1 cellular context compared by ENCODE assay signal in the genomic region with DNA sequence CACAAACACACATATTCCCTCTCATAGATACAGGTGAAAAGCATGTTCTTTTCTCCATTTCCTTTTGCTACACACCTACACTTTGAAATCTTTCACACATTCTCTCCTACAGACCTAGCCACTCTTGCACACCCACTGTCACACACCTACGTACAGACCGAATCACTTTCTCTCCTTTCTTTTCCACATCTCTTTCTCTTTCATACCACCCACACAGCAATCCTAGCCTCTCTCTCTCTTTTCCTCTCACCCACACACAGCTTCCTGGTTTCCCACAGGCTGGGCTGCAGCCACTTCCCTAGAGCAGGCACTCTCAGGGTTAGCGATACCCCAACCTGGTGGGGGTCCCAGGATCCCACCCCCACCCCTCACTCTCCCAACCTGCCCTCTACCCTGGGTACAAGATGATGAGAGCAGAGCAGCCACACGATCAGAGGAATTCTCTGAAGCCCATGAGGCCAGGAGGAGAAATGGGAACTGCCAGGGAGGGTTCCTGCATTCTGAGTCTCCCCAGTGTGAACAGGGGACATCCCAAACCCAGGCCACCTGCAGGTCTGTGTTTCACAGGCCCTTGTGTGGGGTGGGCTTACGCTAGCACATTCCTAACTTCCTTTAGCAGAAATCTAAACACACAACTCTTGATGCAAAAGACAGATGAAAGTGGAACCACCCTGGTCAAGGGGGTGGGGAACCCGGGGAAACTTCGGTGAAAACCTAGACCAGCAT.
A peak's percentile ranks its signal among the peaks of the same experiment; 100 is the strongest.
TF ChIP-seq lines count a peak whose summit lies in the region.

No MANE protein-coding gene starts in this region.

TF ChIP-seq in GM12878, 131 proteins besides CTCF, POLR2A, EP300 and RAD21:
- TF ChIP-seq IRF3 (IDR thresholded peaks at IDR 0.05) (no peak), ZZZ3 (IDR thresholded peaks at IDR 0.05; ENCODE audit: control insufficient read depth, insufficient read length, low read depth) (no peak), NFIC (IDR thresholded peaks at IDR 0.05; ENCODE audit: low read depth, low read length) (peak; percentile 58; the same call in 1 of the 2 replicates), POU2F2 (IDR thresholded peaks at IDR 0.05; ENCODE audit: borderline replicate concordance, low read depth, low read length) (0 out of 3 replicates have a peak, but pooled peaks have one; percentile 0), EGR1 (IDR thresholded peaks at IDR 0.05; ENCODE audit: borderline replicate concordance in 1 of 2, low read depth in 2 of 2, low read length in 2 of 2) (peak in 1 of 2 experiments; percentile 62; a peak in 2 of 3 replicates), POLR2AphosphoS2 (IDR thresholded peaks at IDR 0.05; ENCODE audit: low read depth, low read length) (no peak), ATF7 (IDR thresholded peaks at IDR 0.05; ENCODE audit: low read depth) (peak; percentile 77), EED (IDR thresholded peaks at IDR 0.05; ENCODE audit: low read depth) (peak; percentile 57; the same call in 1 of the 2 replicates), POLR2AphosphoS5 (IDR thresholded peaks at IDR 0.05; ENCODE audit: low read length) (no peak), RELB (IDR thresholded peaks at IDR 0.05; ENCODE audit: low read depth) (peak; percentile 66; the same call in 1 of the 2 replicates), SMARCA5 (IDR thresholded peaks at IDR 0.05) (no peak), ETV6 (conservative IDR thresholded peaks at IDR 0.05 in 1 of 2, IDR thresholded peaks at IDR 0.05 in 1 of 2; ENCODE audit: borderline replicate concordance in 1 of 2, low read depth in 1 of 2) (no peak), NBN (IDR thresholded peaks at IDR 0.05) (peak; percentile 88), JUND (IDR thresholded peaks at IDR 0.05; ENCODE audit: low read depth, low read length) (no peak), MEF2A (IDR thresholded peaks at IDR 0.05; ENCODE audit: insufficient read depth, low read depth, low read length) (0 out of 2 replicates have a peak, but pooled peaks have one; percentile 13), MAX (IDR thresholded peaks at IDR 0.05; ENCODE audit: low read depth, low read length) (0 out of 2 replicates have a peak, but pooled peaks have one; percentile 28), IKZF2 (IDR thresholded peaks at IDR 0.05) (peak; percentile 88 to 94), NR2C1 (IDR thresholded peaks at IDR 0.05) (no peak), LARP7 (IDR thresholded peaks at IDR 0.05) (no peak), SREBF2 (IDR thresholded peaks at IDR 0.05; ENCODE audit: low read length) (no peak), GATAD2B (conservative IDR thresholded peaks at IDR 0.05; ENCODE audit: low read depth) (no peak; the same call in 1 of the 2 replicates), PBX3 (IDR thresholded peaks at IDR 0.05; ENCODE audit: insufficient replicate concordance, low read depth, low read length) (no peak), CEBPB (IDR thresholded peaks at IDR 0.05; ENCODE audit: borderline replicate concordance in 1 of 2, low read depth in 2 of 2, low read length in 2 of 2) (no peak), KLF5 (IDR thresholded peaks at IDR 0.05; ENCODE audit: partially characterized antibody) (no peak), IKZF1 (conservative IDR thresholded peaks at IDR 0.05) (peak; percentile 83), CBFB (IDR thresholded peaks at IDR 0.05; ENCODE audit: low read depth) (no peak), YBX1 (IDR thresholded peaks at IDR 0.05) (no peak), IRF4 (IDR thresholded peaks at IDR 0.05; ENCODE audit: low read depth, low read length) (no peak), SP1 (IDR thresholded peaks at IDR 0.05; ENCODE audit: low read depth, low read length) (no peak), DPF2 (IDR thresholded peaks at IDR 0.05) (0 out of 2 replicates have a peak, but pooled peaks have one; percentile 17), HDGF (IDR thresholded peaks at IDR 0.05) (peak; percentile 49; the same call in 1 of the 2 replicates), ZNF274 (IDR thresholded peaks at IDR 0.05; ENCODE audit: insufficient read depth, insufficient read length) (no peak), MTA3 (IDR thresholded peaks at IDR 0.05; ENCODE audit: borderline replicate concordance, low read length) (peak; percentile 48; the same call in 1 of the 2 replicates), RUNX3 (IDR thresholded peaks at IDR 0.05; ENCODE audit: low read length) (peak; percentile 47), RB1 (IDR thresholded peaks at IDR 0.05; ENCODE audit: borderline replicate concordance) (no peak), CREM (IDR thresholded peaks at IDR 0.05; ENCODE audit: low read depth) (0 out of 2 replicates have a peak, but pooled peaks have one; percentile 37), FOS (IDR thresholded peaks at IDR 0.05; ENCODE audit: borderline replicate concordance, extremely low read depth, insufficient read length) (no peak), RAD51 (IDR thresholded peaks at IDR 0.05) (no peak), PML (IDR thresholded peaks at IDR 0.05; ENCODE audit: low read length) (0 out of 2 replicates have a peak, but pooled peaks have one; percentile 53), BACH1 (IDR thresholded peaks at IDR 0.05; ENCODE audit: borderline replicate concordance) (no peak), MTA2 (IDR thresholded peaks at IDR 0.05; ENCODE audit: low read depth) (peak; percentile 41; the same call in 1 of the 2 replicates), CHD1 (IDR thresholded peaks at IDR 0.05; ENCODE audit: low read depth, low read length) (no peak), FOXK2 (IDR thresholded peaks at IDR 0.05) (no peak)
- TF ChIP-seq, protein P1, sequence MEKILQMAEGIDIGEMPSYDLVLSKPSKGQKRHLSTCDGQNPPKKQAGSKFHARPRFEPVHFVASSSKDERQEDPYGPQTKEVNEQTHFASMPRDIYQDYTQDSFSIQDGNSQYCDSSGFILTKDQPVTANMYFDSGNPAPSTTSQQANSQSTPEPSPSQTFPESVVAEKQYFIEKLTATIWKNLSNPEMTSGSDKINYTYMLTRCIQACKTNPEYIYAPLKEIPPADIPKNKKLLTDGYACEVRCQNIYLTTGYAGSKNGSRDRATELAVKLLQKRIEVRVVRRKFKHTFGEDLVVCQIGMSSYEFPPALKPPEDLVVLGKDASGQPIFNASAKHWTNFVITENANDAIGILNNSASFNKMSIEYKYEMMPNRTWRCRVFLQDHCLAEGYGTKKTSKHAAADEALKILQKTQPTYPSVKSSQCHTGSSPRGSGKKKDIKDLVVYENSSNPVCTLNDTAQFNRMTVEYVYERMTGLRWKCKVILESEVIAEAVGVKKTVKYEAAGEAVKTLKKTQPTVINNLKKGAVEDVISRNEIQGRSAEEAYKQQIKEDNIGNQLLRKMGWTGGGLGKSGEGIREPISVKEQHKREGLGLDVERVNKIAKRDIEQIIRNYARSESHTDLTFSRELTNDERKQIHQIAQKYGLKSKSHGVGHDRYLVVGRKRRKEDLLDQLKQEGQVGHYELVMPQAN (conservative IDR thresholded peaks at IDR 0.05) = no peak
- TF ChIP-seq, protein P2, sequence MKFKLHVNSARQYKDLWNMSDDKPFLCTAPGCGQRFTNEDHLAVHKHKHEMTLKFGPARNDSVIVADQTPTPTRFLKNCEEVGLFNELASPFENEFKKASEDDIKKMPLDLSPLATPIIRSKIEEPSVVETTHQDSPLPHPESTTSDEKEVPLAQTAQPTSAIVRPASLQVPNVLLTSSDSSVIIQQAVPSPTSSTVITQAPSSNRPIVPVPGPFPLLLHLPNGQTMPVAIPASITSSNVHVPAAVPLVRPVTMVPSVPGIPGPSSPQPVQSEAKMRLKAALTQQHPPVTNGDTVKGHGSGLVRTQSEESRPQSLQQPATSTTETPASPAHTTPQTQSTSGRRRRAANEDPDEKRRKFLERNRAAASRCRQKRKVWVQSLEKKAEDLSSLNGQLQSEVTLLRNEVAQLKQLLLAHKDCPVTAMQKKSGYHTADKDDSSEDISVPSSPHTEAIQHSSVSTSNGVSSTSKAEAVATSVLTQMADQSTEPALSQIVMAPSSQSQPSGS (IDR thresholded peaks at IDR 0.05; ENCODE audit: low read length) = 0 out of 2 replicates have a peak, but pooled peaks have one; percentile 29
- TF ChIP-seq, protein P3, sequence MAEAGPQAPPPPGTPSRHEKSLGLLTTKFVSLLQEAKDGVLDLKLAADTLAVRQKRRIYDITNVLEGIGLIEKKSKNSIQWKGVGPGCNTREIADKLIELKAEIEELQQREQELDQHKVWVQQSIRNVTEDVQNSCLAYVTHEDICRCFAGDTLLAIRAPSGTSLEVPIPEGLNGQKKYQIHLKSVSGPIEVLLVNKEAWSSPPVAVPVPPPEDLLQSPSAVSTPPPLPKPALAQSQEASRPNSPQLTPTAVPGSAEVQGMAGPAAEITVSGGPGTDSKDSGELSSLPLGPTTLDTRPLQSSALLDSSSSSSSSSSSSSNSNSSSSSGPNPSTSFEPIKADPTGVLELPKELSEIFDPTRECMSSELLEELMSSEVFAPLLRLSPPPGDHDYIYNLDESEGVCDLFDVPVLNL (IDR thresholded peaks at IDR 0.05; ENCODE audit: low read depth, low read length) = no peak
